1 cellular context compared by ENCODE assay signal in genomic region chr11:31801298-31801702, GRCh38.
TF ChIP-seq lines count a peak whose summit lies in the region.

No MANE protein-coding gene starts in this region.

TF ChIP-seq in SK-N-SH treated with all-trans-retinoic acid at 6 μM for 48 hours, 23 proteins besides CTCF, POLR2A, EP300 and RAD21 (continued from another document):
- no peak for TF ChIP-seq CREB5 (CRISPR knock-in tag; IDR thresholded peaks at IDR 0.05; ENCODE audit: low read depth)
- TF ChIP-seq ZFP3 (CRISPR knock-in tag; IDR thresholded peaks at IDR 0.05): no peak
- TF ChIP-seq ZNF8 (CRISPR knock-in tag; IDR thresholded peaks at IDR 0.05): no peak
- no peak for TF ChIP-seq ZNF565 (CRISPR knock-in tag; conservative IDR thresholded peaks at IDR 0.05; ENCODE audit: low read depth)
